In genomic region chr1:57986432-57986831, GRCh38 we compare ENCODE assay signal across 11 cellular contexts.
A peak's percentile ranks its signal among the peaks of the same experiment; 100 is the strongest.
DNase-seq lines count a peak whose midpoint lies in the region; ATAC-seq, FAIRE-seq and TF ChIP-seq lines count a peak whose summit lies in the region.
"Had no signal": no experiment of that assay in that cellular context is flagged by ENCODE, and none has a peak within 500 bp of the region (broad histone marks: within the 10 kb centered on the region; RNA-seq: fewer than 3 reads in every experiment).

No MANE protein-coding gene starts in this region.

- no peaks in the 10 kb centered on the region for H3K4me1 ChIP-seq in GM12878 (ENCODE audit: control insufficient read depth, insufficient read depth, low read length)

- no peaks in the 10 kb centered on the region for H3K9me3 ChIP-seq in GM12878 (replicated peaks; ENCODE audit: control insufficient read depth, insufficient read depth, low read length)
- no peaks in the 10 kb centered on the region for H3K9me3 ChIP-seq in CD4-positive, alpha-beta T cell (ENCODE audit: control insufficient read depth, low read length)
- H3K9me3 ChIP-seq: neutrophil had no signal

- no peak overlapping the region for H2AFZ ChIP-seq in GM12878 (ENCODE audit: control insufficient read depth, low read depth, low read length)

- intact Hi-C loops in GM12878 (cut with micrococcal nuclease; ENCODE audit: unreplicated experiment), result no loop called here
- intact Hi-C loops in CD4-positive, alpha-beta T cell (cut with DNase I, micrococcal nuclease), result no loop called here

- no peak for TF ChIP-seq CTCF in GM12878 (IDR thresholded peaks at IDR 0.05 in 2 of 3, conservative IDR thresholded peaks at IDR 0.05 in 1 of 3; ENCODE audit: control insufficient read depth in 2 of 3, extremely low read depth in 1 of 3, insufficient read depth in 1 of 3, low read depth in 3 of 3, low read length in 3 of 3)
- TF ChIP-seq CTCF in glutamatergic neuron (IDR thresholded peaks at IDR 0.05; ENCODE audit: partially characterized antibody, unreplicated experiment), result no peak
- TF ChIP-seq CTCF in CD4-positive, alpha-beta T cell (IDR thresholded peaks at IDR 0.05), result no peak

- no peaks in the 10 kb centered on the region for H3K79me2 ChIP-seq in GM12878 (ENCODE audit: control insufficient read depth, insufficient read depth, low read length)

- peak; percentile 59 for ATAC-seq in GM18517 (IDR thresholded peaks at IDR 0.05; ENCODE audit: unreplicated experiment)
- ATAC-seq in GM21619 (IDR thresholded peaks at IDR 0.05; ENCODE audit: unreplicated experiment), result peak; percentile 72
- ATAC-seq in HG03565 (IDR thresholded peaks at IDR 0.05; ENCODE audit: unreplicated experiment), result peak; percentile 81
- ATAC-seq in GM12878, result peak; percentile 62
- ATAC-seq in CD4-positive, alpha-beta T cell (ENCODE audit: poor library complexity), result no peak
- ATAC-seq: CD8-positive, alpha-beta T cell had no signal

- DNase-seq in GM12878 (ENCODE audit: low read depth, low spot score), result no peak
- DNase-seq in activated naive CD4-positive, alpha-beta T cell treated with anti-CD3 and anti-CD28 coated beads, Interleukin-2, amount 10 ng/mL, durations not matched to agents 7 days and 5 days, result no peak
- no peak for DNase-seq in glutamatergic neuron
- DNase-seq in CD4-positive, alpha-beta T cell, result no peak
- DNase-seq in NCI-H2171 treated with DMSO at 0.1 percent for 48 hours (lab: John Stamatoyannopoulos, UW), result no peak
- DNase-seq: caudate nucleus; CD8-positive, alpha-beta T cell had no signal

- TF ChIP-seq POLR2A in GM12878 (IDR thresholded peaks at IDR 0.05; ENCODE audit: low read depth, low read length), result no peak

- TF ChIP-seq RAD21 in GM12878 (IDR thresholded peaks at IDR 0.05; ENCODE audit: insufficient read depth, low read depth, low read length), result no peak

- no peak overlapping the region for H3K27ac Mint-ChIP-seq in activated naive CD4-positive, alpha-beta T cell treated with anti-CD3 and anti-CD28 coated beads, Interleukin-2, amount 10 ng/mL, durations not matched to agents 7 days and 5 days
- no peak overlapping the region for H3K27ac Mint-ChIP-seq in glutamatergic neuron (ENCODE audit: unreplicated experiment)
- H3K27ac Mint-ChIP-seq in CD4-positive, alpha-beta T cell, result no peak overlapping the region
- H3K27ac Mint-ChIP-seq: CD8-positive, alpha-beta T cell had no signal

- CTCF ChIA-PET in GM12878 (lab: Yijun Ruan, JAX), result no interaction called here
- CTCF ChIA-PET in activated naive CD4-positive, alpha-beta T cell treated with anti-CD3 and anti-CD28 coated beads, Interleukin-2, amount 10 ng/mL, durations not matched to agents 7 days and 5 days (lab: Charles Lee), result no interaction called here
- CTCF ChIA-PET in CD4-positive, alpha-beta T cell (lab: Charles Lee), result no interaction called here

- no peak overlapping the region for H3K4me2 ChIP-seq in GM12878 (ENCODE audit: control insufficient read depth, insufficient read depth)

- H3K27ac ChIP-seq in GM12878 (ENCODE audit: control insufficient read depth, insufficient read depth), result no peak overlapping the region
- no peak overlapping the region for H3K27ac ChIP-seq in CD4-positive, alpha-beta T cell (ENCODE audit: low read depth, low read length)
- H3K27ac ChIP-seq: neutrophil had no signal

- no peaks in the 10 kb centered on the region for H3K27me3 Mint-ChIP-seq in activated naive CD4-positive, alpha-beta T cell treated with anti-CD3 and anti-CD28 coated beads, Interleukin-2, amount 10 ng/mL, durations not matched to agents 7 days and 5 days
- H3K27me3 Mint-ChIP-seq in glutamatergic neuron (ENCODE audit: unreplicated experiment), result no peaks in the 10 kb centered on the region
- H3K27me3 Mint-ChIP-seq in CD4-positive, alpha-beta T cell, result peaks cover 6% of the 10 kb centered on the region

- no peaks in the 10 kb centered on the region for H3K9me3 Mint-ChIP-seq in activated naive CD4-positive, alpha-beta T cell treated with anti-CD3 and anti-CD28 coated beads, Interleukin-2, amount 10 ng/mL, durations not matched to agents 7 days and 5 days
- no peaks in the 10 kb centered on the region for H3K9me3 Mint-ChIP-seq in glutamatergic neuron (ENCODE audit: unreplicated experiment)
- no peaks in the 10 kb centered on the region for H3K9me3 Mint-ChIP-seq in CD4-positive, alpha-beta T cell
- H3K9me3 Mint-ChIP-seq: CD8-positive, alpha-beta T cell had no signal

- H3K4me1 Mint-ChIP-seq in activated naive CD4-positive, alpha-beta T cell treated with anti-CD3 and anti-CD28 coated beads, Interleukin-2, amount 10 ng/mL, durations not matched to agents 7 days and 5 days, result peaks cover 9% of the 10 kb centered on the region
- H3K4me1 Mint-ChIP-seq in glutamatergic neuron (ENCODE audit: low read depth, unreplicated experiment), result peaks cover 2% of the 10 kb centered on the region
- H3K4me1 Mint-ChIP-seq in CD4-positive, alpha-beta T cell (ENCODE audit: low read depth), result peaks cover 11% of the 10 kb centered on the region

- 5% methylated on average over 5 of the region's 5 CpGs for WGBS in GM12878 (ENCODE audit: insufficient coverage, insufficient replicate concordance, low lambda C conversion rate, missing lambda C conversion rate)

- SMC1A ChIA-PET in GM12878 (lab: Charles Lee; ENCODE audit: uncharacterized antibody, unreplicated experiment), result interaction anchor here (0.6 kb wide), 1 partner anchor 35 kb away, joined by 3 read pairs; no protein-coding TSS in a partner anchor

- H3K27me3 ChIP-seq in GM12878 (replicated peaks in 1 of 2; ENCODE audit: control insufficient read depth in 2 of 2, insufficient read depth in 2 of 2, low read length in 1 of 2), result no peaks in the 10 kb centered on the region
- H3K27me3 ChIP-seq in CD4-positive, alpha-beta T cell (ENCODE audit: control insufficient read depth, insufficient read depth, low read length), result no peaks in the 10 kb centered on the region

- no peaks in the 10 kb centered on the region for H3K36me3 ChIP-seq in GM12878 (ENCODE audit: control insufficient read depth in 2 of 2, insufficient read depth in 2 of 2, low read length in 1 of 2)
- H3K36me3 ChIP-seq: neutrophil had no signal

- no peak overlapping the region for H3K4me3 Mint-ChIP-seq in activated naive CD4-positive, alpha-beta T cell treated with anti-CD3 and anti-CD28 coated beads, Interleukin-2, amount 10 ng/mL, durations not matched to agents 7 days and 5 days
- no peak overlapping the region for H3K4me3 Mint-ChIP-seq in glutamatergic neuron (ENCODE audit: unreplicated experiment)
- H3K4me3 Mint-ChIP-seq in CD4-positive, alpha-beta T cell, result no peak overlapping the region
- H3K4me3 Mint-ChIP-seq: CD8-positive, alpha-beta T cell had no signal

- no peak for TF ChIP-seq EP300 in GM12878 (IDR thresholded peaks at IDR 0.05; ENCODE audit: borderline replicate concordance in 1 of 2, control insufficient read depth in 1 of 2, low read depth in 2 of 2, low read length in 2 of 2)

- no TSS peak for BruUV-seq in GM12878 (replicated peaks; lab: Mats Ljungman, UMichigan)

- in situ Hi-C loops in GM12878 (cut with MboI), result no loop called here

- H4K20me1 ChIP-seq in GM12878 (ENCODE audit: control insufficient read depth, insufficient read depth), result no peaks in the 10 kb centered on the region

- no peak overlapping the region for H3K4me3 ChIP-seq in GM12878

- no peak for FAIRE-seq in GM12878 (lab: Jason Lieb, UNC)

- no peak overlapping the region for H3K9ac ChIP-seq in GM12878 (ENCODE audit: control insufficient read depth, insufficient read depth, low read length)

- no peaks in the 10 kb centered on the region for H3K36me3 Mint-ChIP-seq in activated naive CD4-positive, alpha-beta T cell treated with anti-CD3 and anti-CD28 coated beads, Interleukin-2, amount 10 ng/mL, durations not matched to agents 7 days and 5 days
- no peaks in the 10 kb centered on the region for H3K36me3 Mint-ChIP-seq in glutamatergic neuron (ENCODE audit: unreplicated experiment)
- no peaks in the 10 kb centered on the region for H3K36me3 Mint-ChIP-seq in CD4-positive, alpha-beta T cell (ENCODE audit: low read depth)
- H3K36me3 Mint-ChIP-seq: CD8-positive, alpha-beta T cell had no signal

- POLR2A ChIA-PET in GM12878 (lab: Charles Lee), result no interaction called here
- POLR2A ChIA-PET in CD4-positive, alpha-beta T cell (lab: Charles Lee), result no interaction called here

- RAD21 ChIA-PET in GM12878 (lab: Charles Lee; ENCODE audit: unreplicated experiment), result no interaction called here

TF ChIP-seq in GM12878, 131 proteins besides CTCF, POLR2A, EP300 and RAD21 (continues in another document):
- TF ChIP-seq USF2 (IDR thresholded peaks at IDR 0.05; ENCODE audit: borderline replicate concordance, low read depth, low read length) (no peak; the same call in 1 of the 2 replicates), TBL1XR1 (IDR thresholded peaks at IDR 0.05; ENCODE audit: low read depth, low read length) (no peak), IKZF1 (conservative IDR thresholded peaks at IDR 0.05) (peak; percentile 35; the same call in 1 of the 2 replicates), STAT1 (conservative IDR thresholded peaks at IDR 0.05) (no peak), BMI1 (IDR thresholded peaks at IDR 0.05; ENCODE audit: borderline replicate concordance) (no peak), PAX8 (IDR thresholded peaks at IDR 0.05) (no peak), GABPA (IDR thresholded peaks at IDR 0.05; ENCODE audit: low read depth) (no peak), RUNX3 (IDR thresholded peaks at IDR 0.05; ENCODE audit: low read length) (peak; percentile 69), GATAD2B (conservative IDR thresholded peaks at IDR 0.05; ENCODE audit: low read depth) (no peak)
